19 cellular contexts compared by ENCODE assay signal in the genomic region with DNA sequence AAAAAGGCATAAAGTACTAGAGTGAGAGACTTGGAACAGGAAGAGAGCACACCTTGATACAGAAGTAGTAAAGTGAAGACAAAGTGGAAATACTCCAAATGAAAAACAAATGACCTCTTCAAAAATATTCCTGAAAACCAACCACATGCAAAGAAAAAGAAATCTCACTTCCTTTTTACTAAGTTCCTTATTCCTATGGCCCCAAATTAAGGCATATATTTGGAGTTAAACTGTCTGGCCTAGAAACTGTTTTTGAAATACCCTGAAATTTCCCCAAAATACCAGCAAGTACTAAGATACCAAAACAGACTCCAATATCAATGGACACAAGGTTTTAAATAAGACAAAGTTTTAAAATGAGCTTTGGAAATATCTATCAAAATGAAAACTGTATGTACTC. TPM values are rescaled to one million over a fixed set of nuclear protein-coding genes. Genes with fewer than 3 reads are reported as not detected.
A peak's percentile ranks its signal among the peaks of the same experiment; 100 is the strongest.
DNase-seq lines count a peak whose midpoint lies in the region; ATAC-seq and TF ChIP-seq lines count a peak whose summit lies in the region.
"Had no signal": no experiment of that assay in that cellular context is flagged by ENCODE, and none has a peak within 500 bp of the region (broad histone marks: within the 10 kb centered on the region; RNA-seq: fewer than 3 reads in every experiment).

No MANE protein-coding gene starts in this region.

- no peak for DNase-seq in mammary epithelial cell
- no peak for DNase-seq in breast epithelium (ENCODE audit: low spot score in 2 of 2)
- peak; percentile 69 for DNase-seq in MV-4-11 (lab: John Stamatoyannopoulos, UW)
- DNase-seq in central memory CD8-positive, alpha-beta T cell (ENCODE audit: low spot score in 2 of 2): no peak
- DNase-seq in NCI-H146 (lab: John Stamatoyannopoulos, UW): no peak
- DNase-seq in NAMALWA (ENCODE audit: low spot score): no peak
- DNase-seq in kidney tubule cell (ENCODE audit: low spot score): no peak
- no peak for DNase-seq in GM23248
- DNase-seq: activated CD4-positive, alpha-beta T cell treated with anti-CD3 and anti-CD28 coated beads, Interleukin-2, amount 50 U/mL, for 4 hours; activated naive CD4-positive, alpha-beta T cell treated with Interleukin-2 at 50 U/mL for 16 hours; effector memory CD4-positive, alpha-beta T cell; EL; GOT3; mucosa of descending colon; NCI-H1417; NCI-H82; nucleus accumbens; retina had no signal

- no peaks in the 10 kb centered on the region for H3K27me3 ChIP-seq in mammary epithelial cell (ENCODE audit: insufficient read depth, low read length)
- no peaks in the 10 kb centered on the region for H3K27me3 ChIP-seq in breast epithelium
- H3K27me3 ChIP-seq in GM23248 (replicated peaks; ENCODE audit: insufficient read depth): no peaks in the 10 kb centered on the region
- H3K27me3 ChIP-seq: ascending aorta had no signal

- no peak overlapping the region for H3K4me3 Mint-ChIP-seq in central memory CD8-positive, alpha-beta T cell

- peaks cover 13% of the 10 kb centered on the region for H3K4me1 Mint-ChIP-seq in central memory CD8-positive, alpha-beta T cell

- H3F3A ChIP-seq in GM23248 (ENCODE audit: insufficient read depth): peaks cover 36% of the 10 kb centered on the region

- H4K20me1 ChIP-seq in mammary epithelial cell (ENCODE audit: insufficient read depth, low read length) (no peaks in the 10 kb centered on the region), GM23248 (ENCODE audit: insufficient read depth) (no peaks in the 10 kb centered on the region)

- no peaks in the 10 kb centered on the region for H3K9me2 ChIP-seq in GM23248 (ENCODE audit: insufficient read depth)

- no peak for TF ChIP-seq POLR2A in breast epithelium (IDR thresholded peaks at IDR 0.05)

- peaks cover 20% of the 10 kb centered on the region for H3K36me3 Mint-ChIP-seq in central memory CD8-positive, alpha-beta T cell (ENCODE audit: insufficient read depth)

- dilution Hi-C loops in mammary epithelial cell (cut with HindIII; ENCODE audit: low sequenced_read_pairs): no loop called here

- in situ Hi-C loops in mammary epithelial cell (cut with MboI; ENCODE audit: low sequenced_read_pairs in 2 of 2) (no loop called here), GM23248 (cut with MboI) (no loop called here)

- H3K27ac Mint-ChIP-seq in central memory CD8-positive, alpha-beta T cell (ENCODE audit: low read depth): peak overlapping the region; percentile 54

- H2AFZ ChIP-seq in mammary epithelial cell (ENCODE audit: low read depth, low read length): no peak overlapping the region
- no peak overlapping the region for H2AFZ ChIP-seq in GM23248

- no TSS peak for BruUV-seq in mammary epithelial cell (replicated peaks; lab: Mats Ljungman, UMichigan)

- TF ChIP-seq CTCF in mammary epithelial cell (conservative IDR thresholded peaks at IDR 0.05 in 1 of 2, IDR thresholded peaks at IDR 0.05 in 1 of 2; ENCODE audit: extremely low read depth in 1 of 2, insufficient read depth in 1 of 2, low read depth in 1 of 2, low read length in 2 of 2) (no peak), breast epithelium (IDR thresholded peaks at IDR 0.05) (no peak)

- H3K27ac ChIP-seq in mammary epithelial cell (ENCODE audit: insufficient read depth, low read depth, low read length) (peak overlapping the region; percentile 37), breast epithelium (no peak overlapping the region), GM23248 (no peak overlapping the region)
- H3K27ac ChIP-seq: ascending aorta had no signal

- no peaks in the 10 kb centered on the region for H3K27me3 Mint-ChIP-seq in central memory CD8-positive, alpha-beta T cell

- H3K4me3 ChIP-seq in mammary epithelial cell (replicated peaks in 1 of 3; ENCODE audit: insufficient read depth in 1 of 3, low read depth in 2 of 3, low read length in 3 of 3) (no peak overlapping the region), breast epithelium (no peak overlapping the region), GM23248 (no peak overlapping the region)
- H3K4me3 ChIP-seq: ascending aorta, mucosa of descending colon had no signal

- peaks cover 17% of the 10 kb centered on the region for H3K4me1 ChIP-seq in mammary epithelial cell (ENCODE audit: insufficient read depth, low read length)
- no peaks in the 10 kb centered on the region for H3K4me1 ChIP-seq in breast epithelium
- peaks cover 20% of the 10 kb centered on the region for H3K4me1 ChIP-seq in GM23248 (ENCODE audit: insufficient read depth)
- H3K4me1 ChIP-seq: ascending aorta had no signal

- H3K4me2 ChIP-seq in mammary epithelial cell (ENCODE audit: insufficient read depth, low read depth, low read length): peak overlapping the region; percentile 63
- no peak overlapping the region for H3K4me2 ChIP-seq in GM23248 (ENCODE audit: unreplicated experiment)

- H3K36me3 ChIP-seq in mammary epithelial cell (ENCODE audit: insufficient read depth, low read length) (peaks cover 10% of the 10 kb centered on the region), breast epithelium (no peaks in the 10 kb centered on the region), GM23248 (ENCODE audit: low read depth) (peaks cover 26% of the 10 kb centered on the region)

- no peak for ATAC-seq in central memory CD8-positive, alpha-beta T cell (replicated peaks; ENCODE audit: extremely low read depth, poor library complexity, severe bottlenecking)
- ATAC-seq: mucosa of descending colon had no signal

- no peak overlapping the region for H3K9ac ChIP-seq in mammary epithelial cell (ENCODE audit: insufficient read depth, low read length)
- H3K9ac ChIP-seq in GM23248: no peak overlapping the region

- CTCF ChIA-PET in mammary epithelial cell (lab: Charles Lee; ENCODE audit: low non-redundant PET): no interaction called here

- intact Hi-C loops in mammary epithelial cell (cut with micrococcal nuclease): no loop called here
- intact Hi-C loops in breast epithelium (cut with DNase I; ENCODE audit: low total_unique reads): no loop called here

- H3K9me3 ChIP-seq in mammary epithelial cell (replicated peaks; ENCODE audit: insufficient read depth, low read length) (peaks cover 2% of the 10 kb centered on the region), breast epithelium (no peaks in the 10 kb centered on the region), GM23248 (ENCODE audit: low read depth) (no peaks in the 10 kb centered on the region)
- H3K9me3 ChIP-seq: ascending aorta, mucosa of descending colon had no signal

- no peaks in the 10 kb centered on the region for H3K9me3 Mint-ChIP-seq in central memory CD8-positive, alpha-beta T cell

- peaks cover 36% of the 10 kb centered on the region for H3K79me2 ChIP-seq in mammary epithelial cell (ENCODE audit: insufficient read depth, low read length)
- H3K79me2 ChIP-seq in GM23248 (ENCODE audit: insufficient read depth): peaks cover 79% of the 10 kb centered on the region

RNA-seq across cellular contexts. Expression of a gene that starts 58.2 kb away (rescaled TPM):
- total RNA-seq in mammary epithelial cell (10 to 100 TPM; 32.8 to 36.9 TPM), breast epithelium (10 to 100 TPM; 29.8 to 47.7 (median 31.8) TPM)
- polyA plus RNA-seq in mammary epithelial cell (14.0 TPM), GM23248 (2016; fragmentation: Nextera tagmentation; extraction: Ambion mirVana) (46.8 and 50.3 TPM in 2 replicates)
- 81.7 TPM for polyA minus RNA-seq in mammary epithelial cell
- total RNA-seq in GM23248 (2014; rRNA removed; shearing (Covaris generic)): 23.1 and 33.1 TPM in 2 replicates
